In genomic region chr6:127117979-127118504, GRCh38 we compare ENCODE assay signal across 9 cellular contexts. TPM values are rescaled to one million over a fixed set of nuclear protein-coding genes. Genes with fewer than 3 reads are reported as not detected.
DNase-seq lines count a peak whose midpoint lies in the region; ATAC-seq and TF ChIP-seq lines count a peak whose summit lies in the region.
"Had no signal": no experiment of that assay in that cellular context is flagged by ENCODE, and none has a peak within 500 bp of the region (broad histone marks: within the 10 kb centered on the region; RNA-seq: fewer than 3 reads in every experiment).

No MANE protein-coding gene starts in this region.

- H3K27me3 ChIP-seq in mesenchymal stem cell (ENCODE audit: control insufficient read depth in 1 of 2, insufficient read depth in 1 of 2, low read length in 2 of 2) (peaks cover 22 to 57% of the 10 kb centered on the region in 2 experiments), vagina (no peaks in the 10 kb centered on the region)

- H3K27ac ChIP-seq in mesenchymal stem cell (ENCODE audit: low read length, poor library complexity, severe bottlenecking), result no peak overlapping the region
- H3K27ac ChIP-seq in vagina, result peak overlapping the region; percentile 70

- no peaks in the 10 kb centered on the region for H3K36me3 ChIP-seq in mesenchymal stem cell (ENCODE audit: control insufficient read depth in 1 of 2, insufficient read depth in 2 of 2, low read depth in 1 of 2, low read length in 2 of 2)
- no peaks in the 10 kb centered on the region for H3K36me3 ChIP-seq in vagina

- peak; percentile 3 for DNase-seq in stimulated activated CD4-positive, alpha-beta T cell treated with anti-CD3 and anti-CD28 coated beads, Interleukin-15, amount 100 ng/mL, for 24 hours
- DNase-seq in stimulated activated CD4-positive, alpha-beta T cell treated with anti-CD3 and anti-CD28 coated beads, Interleukin-4, amount 100 ng/mL, for 4 hours, result no peak
- DNase-seq in cardiac fibroblast (ENCODE audit: low read depth in 2 of 2), result no peak
- DNase-seq in mesenchymal stem cell, result peak; percentile 50
- DNase-seq in vagina (ENCODE audit: extremely low spot score in 2 of 2), result no peak
- no peak for DNase-seq in NCI-H1048 (lab: John Stamatoyannopoulos, UW)

- H3K4ac ChIP-seq in mesenchymal stem cell (ENCODE audit: low read depth in 1 of 2, low read length in 2 of 2), result no peak overlapping the region

- H2BK5ac ChIP-seq in mesenchymal stem cell (ENCODE audit: low read depth, low read length, poor library complexity, severe bottlenecking), result no peak overlapping the region

- no peak overlapping the region for H2AK5ac ChIP-seq in mesenchymal stem cell (ENCODE audit: low read length, severe bottlenecking)

- H3K9me3 ChIP-seq in mesenchymal stem cell (ENCODE audit: control insufficient read depth, low read length) (no peaks in the 10 kb centered on the region), vagina (no peaks in the 10 kb centered on the region)

- TF ChIP-seq POLR2A in vagina (IDR thresholded peaks at IDR 0.05), result peak in 1 of 2 donors; percentile 15

- no peak overlapping the region for H3K14ac ChIP-seq in mesenchymal stem cell (ENCODE audit: low read length in 2 of 2)

- H3K18ac ChIP-seq in mesenchymal stem cell (ENCODE audit: low read depth in 1 of 2, low read length in 2 of 2), result peak overlapping the region in 1 of 2 experiments; percentile 34

- peak overlapping the region in 1 of 2 experiments; percentile 85 for H2BK12ac ChIP-seq in mesenchymal stem cell (ENCODE audit: low read length in 2 of 2)

- ATAC-seq in GM21528 (IDR thresholded peaks at IDR 0.05; ENCODE audit: low FRiP score, unreplicated experiment) (no peak), GM18520 (IDR thresholded peaks at IDR 0.05; ENCODE audit: unreplicated experiment) (no peak)
- ATAC-seq: GM12878 had no signal

- no peak for TF ChIP-seq CTCF in cardiac fibroblast (IDR thresholded peaks at IDR 0.05; ENCODE audit: low read depth, low read length)
- no peak for TF ChIP-seq CTCF in vagina (IDR thresholded peaks at IDR 0.05)

- peak overlapping the region; percentile 71 for H2BK120ac ChIP-seq in mesenchymal stem cell (ENCODE audit: low read depth, low read length)

- H3K79me1 ChIP-seq in mesenchymal stem cell (replicated peaks; ENCODE audit: low read length, poor library complexity, severe bottlenecking), result no peaks in the 10 kb centered on the region

- H2AFZ ChIP-seq in mesenchymal stem cell (ENCODE audit: low read depth, low read length), result no peak overlapping the region

- intact Hi-C loops in vagina (cut with DNase I), result loop anchor here (10.0 kb wide), 1 partner anchor 313 kb away; no protein-coding TSS in a partner anchor

- H3K4me2 ChIP-seq in mesenchymal stem cell (ENCODE audit: low read length, poor library complexity, severe bottlenecking), result peak overlapping the region; percentile 84

- H2BK15ac ChIP-seq in mesenchymal stem cell (ENCODE audit: low read depth, poor library complexity, severe bottlenecking), result no peak overlapping the region

- WGBS in mesenchymal stem cell, result under 1% methylated on average over 26 of the region's 29 CpGs

- peak overlapping the region; percentile 47 to 53 for H3K4me3 ChIP-seq in cardiac fibroblast (replicated peaks in 1 of 2; ENCODE audit: low read depth in 2 of 2, low read length in 2 of 2)
- H3K4me3 ChIP-seq in mesenchymal stem cell (ENCODE audit: insufficient read depth in 1 of 2, low read depth in 1 of 2, low read length in 2 of 2), result peak overlapping the region; percentile 39 to 83
- H3K4me3 ChIP-seq in vagina, result peak overlapping the region; percentile 42 to 70
- H3K4me3 ChIP-seq: GM12878 had no signal

- peak overlapping the region; percentile 38 for H4K8ac ChIP-seq in mesenchymal stem cell (ENCODE audit: low read length)

- H3K4me1 ChIP-seq in mesenchymal stem cell (ENCODE audit: control insufficient read depth, insufficient read depth, low read depth, low read length) (peaks cover 29% of the 10 kb centered on the region), vagina (peaks cover 32% of the 10 kb centered on the region)

- H4K91ac ChIP-seq in mesenchymal stem cell (ENCODE audit: low read length), result peak overlapping the region; percentile 58

- no peak overlapping the region for H3K23ac ChIP-seq in mesenchymal stem cell (ENCODE audit: low read length in 2 of 2)

- H3K9ac ChIP-seq in mesenchymal stem cell (ENCODE audit: low read length), result peak overlapping the region; percentile 73

RNA-seq across cellular contexts. Expression of gene RSPO3, which starts 0.4 kb away (rescaled TPM):
- 2.1 TPM for polyA plus RNA-seq in mesenchymal stem cell (2013, experiment 1 of 2)
- polyA plus RNA-seq in mesenchymal stem cell (2013, experiment 2 of 2), result 2.4 TPM
- 14.0 TPM for total RNA-seq in vagina
- total RNA-seq: GM12878 had no signal

Comparison
In these comparisons a context has a peak if more than half of its experiments do, and no peak if none do; other contexts are left out.
1. DNase-seq: peak in stimulated activated CD4-positive, alpha-beta T cell treated with anti-CD3 and anti-CD28 coated beads, Interleukin-15, amount 100 ng/mL, for 24 hours (single experiment) and mesenchymal stem cell (single experiment); none in stimulated activated CD4-positive, alpha-beta T cell treated with anti-CD3 and anti-CD28 coated beads, Interleukin-4, amount 100 ng/mL, for 4 hours (0 of 2), cardiac fibroblast (0 of 2), vagina (0 of 2) and NCI-H1048 (single experiment).
2. Peak in every context shown above with its lines, with median percentiles within 50 percentile points of each other: H3K4me3 ChIP-seq.